In the genomic region with DNA sequence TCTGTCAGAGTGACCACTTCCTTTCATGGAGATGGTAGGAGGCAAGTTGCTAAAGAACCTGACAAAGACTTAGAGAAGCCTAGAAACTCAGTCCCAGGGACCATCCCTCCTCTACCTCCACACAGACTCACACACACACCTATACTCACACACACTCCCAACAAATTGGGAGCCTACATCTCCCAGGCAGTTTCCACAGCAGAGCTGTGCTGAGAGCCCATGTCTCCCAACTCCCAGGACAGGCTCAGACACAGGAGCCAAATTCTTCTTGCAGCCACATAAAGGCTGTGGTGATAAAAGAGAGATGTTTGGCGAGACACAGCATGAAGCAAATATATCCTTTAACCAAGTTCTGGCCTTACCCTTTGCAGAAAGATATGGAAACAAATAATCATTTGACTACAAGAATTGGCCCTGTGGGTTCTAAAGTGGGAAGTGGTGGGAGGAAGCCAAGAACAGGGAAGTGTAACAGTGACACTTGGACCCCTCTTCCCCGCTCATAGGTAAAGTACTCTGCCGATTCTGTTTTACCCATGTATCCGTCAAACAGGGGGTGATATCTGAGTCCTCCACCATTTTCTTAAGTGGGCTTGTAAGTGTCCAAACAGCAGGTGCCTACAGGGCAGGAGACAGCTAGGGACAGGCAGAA, we compare ENCODE assay signal across 1 cellular context.
TF ChIP-seq lines count a peak whose summit lies in the region.

No MANE protein-coding gene starts in this region.

TF ChIP-seq in GM12878, 131 proteins besides CTCF, POLR2A, EP300 and RAD21:
- TF ChIP-seq BHLHE40 (IDR thresholded peaks at IDR 0.05; ENCODE audit: borderline replicate concordance in 1 of 2, low read depth in 2 of 2, low read length in 1 of 2): no peak
- TF ChIP-seq SPI1 (IDR thresholded peaks at IDR 0.05; ENCODE audit: borderline replicate concordance, insufficient read depth, low read depth, low read length): peak; percentile 2; the same call in 1 of the 2 replicates
